Comparison of ENCODE assay signal across 26 cellular contexts in the genomic region with DNA sequence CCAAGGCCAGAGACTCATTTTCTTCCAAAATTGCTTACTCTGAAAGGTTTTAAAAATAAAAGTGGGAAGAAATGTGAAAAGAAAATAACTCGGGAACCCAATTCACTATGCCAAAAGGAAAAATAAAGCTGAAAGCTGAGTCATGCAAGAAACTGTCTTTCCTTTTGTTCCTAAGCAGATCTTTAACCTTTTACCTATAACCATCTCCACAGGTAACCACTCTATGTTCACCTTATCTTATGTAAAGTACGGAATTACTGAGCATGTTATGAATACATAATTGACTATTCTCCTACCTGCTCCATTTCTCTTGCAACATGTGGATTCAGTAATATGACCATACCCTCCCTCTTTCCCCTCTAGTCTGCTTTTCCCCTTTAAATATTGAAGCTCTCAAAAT.
A peak's percentile ranks its signal among the peaks of the same experiment; 100 is the strongest.
DNase-seq lines count a peak whose midpoint lies in the region; ATAC-seq, FAIRE-seq and TF ChIP-seq lines count a peak whose summit lies in the region.
"Had no signal": no experiment of that assay in that cellular context is flagged by ENCODE, and none has a peak within 500 bp of the region (broad histone marks: within the 10 kb centered on the region; RNA-seq: fewer than 3 reads in every experiment).

No MANE protein-coding gene starts in this region.

- peaks cover 7% of the 10 kb centered on the region; the same call in 1 of the 2 replicates for H3K4me1 ChIP-seq in PC-3 (ENCODE audit: insufficient read depth, low read length)
- peaks cover 0 to 5% of the 10 kb centered on the region in 2 donors for H3K4me1 ChIP-seq in uterus
- no peaks in the 10 kb centered on the region for H3K4me1 ChIP-seq in kidney (ENCODE audit: control insufficient read depth in 1 of 2, insufficient read depth in 1 of 2, low read depth in 1 of 2, low read length in 2 of 2)
- H3K4me1 ChIP-seq: BE2C had no signal

- H3K27me3 ChIP-seq in PC-3 (ENCODE audit: low read length) (peaks cover 8% of the 10 kb centered on the region; the same call in 1 of the 2 replicates), uterus (no peaks in the 10 kb centered on the region)

- intact Hi-C loops in PC-3 (cut with micrococcal nuclease), result no loop called here
- intact Hi-C loops in left colon (cut with DNase I, micrococcal nuclease), result no loop called here
- intact Hi-C loops in uterus (cut with DNase I; ENCODE audit: low total_unique reads), result no loop called here
- intact Hi-C loops in kidney (cut with DNase I), result no loop called here

- peak; percentile 20 for DNase-seq in LoVo (ENCODE audit: low spot score)
- DNase-seq in PC-3, result peak; percentile 18
- no peak for DNase-seq in left colon
- no peak for DNase-seq in uterus
- no peak for DNase-seq in kidney
- no peak for DNase-seq in type B pancreatic cell (ENCODE audit: extremely low spot score, unreplicated experiment)
- DNase-seq: ACHN; BE2C; C1 segment of cervical spinal cord; CD4-positive, CD25-positive, alpha-beta regulatory T cell; CD8-positive, alpha-beta memory T cell; COR-L47; DMS 273 treated with DMSO at 0.1 percent for 48 hours; DMS53; DND-41; EL; GOT3; H7; HFFc6 had no signal

- no peak for FAIRE-seq in kidney (lab: Jason Lieb, UNC)
- FAIRE-seq: A204.1, GM12878, HepG2 had no signal

- H3K9ac ChIP-seq in PC-3 (ENCODE audit: low read length), result no peak overlapping the region
- H3K9ac ChIP-seq in kidney (ENCODE audit: low read length in 2 of 2), result no peak overlapping the region

- BruUV-seq in PC-3 (replicated peaks; lab: Mats Ljungman, UMichigan), result no TSS peak

- H3K27ac ChIP-seq in PC-3 (ENCODE audit: low read length), result no peak overlapping the region
- H3K27ac ChIP-seq in uterus, result peak overlapping the region; percentile 67 to 82
- H3K27ac ChIP-seq in kidney (ENCODE audit: low read depth in 2 of 2, low read length in 2 of 2), result no peak overlapping the region

- no peak overlapping the region for H3K27ac Mint-ChIP-seq in type B pancreatic cell
- H3K27ac Mint-ChIP-seq: CD4-positive, CD25-positive, alpha-beta regulatory T cell; CD8-positive, alpha-beta memory T cell; HFFc6; IgD-negative memory B cell had no signal

- no peaks in the 10 kb centered on the region for H3K27me3 Mint-ChIP-seq in type B pancreatic cell

- H3F3A ChIP-seq in PC-3 (ENCODE audit: low read length, unreplicated experiment), result no peaks in the 10 kb centered on the region

- TF ChIP-seq CTCF in PC-3 (conservative IDR thresholded peaks at IDR 0.05; ENCODE audit: low read depth, low read length) (no peak), uterus (IDR thresholded peaks at IDR 0.05) (no peak), kidney (IDR thresholded peaks at IDR 0.05; ENCODE audit: borderline replicate concordance, extremely low read depth, insufficient read depth) (no peak), type B pancreatic cell (conservative IDR thresholded peaks at IDR 0.05) (no peak)

- H3K4me3 Mint-ChIP-seq in type B pancreatic cell, result no peak overlapping the region
- H3K4me3 Mint-ChIP-seq: CD4-positive, CD25-positive, alpha-beta regulatory T cell; CD8-positive, alpha-beta memory T cell; HFFc6; IgD-negative memory B cell had no signal

- H3K9me2 ChIP-seq in PC-3 (replicated peaks; ENCODE audit: low read length), result 0 out of 2 replicates have a peak, but pooled peaks cover 3% of the 10 kb centered on the region

- CTCF ChIA-PET in PC-3 (lab: Charles Lee), result interaction anchor here (0.6 kb wide), 1 partner anchor 140 kb away, joined by 6 read pairs; a partner anchor contains a TSS

- H3K36me3 ChIP-seq in PC-3 (ENCODE audit: low read depth, low read length), result no peaks in the 10 kb centered on the region
- H3K36me3 ChIP-seq in uterus, result no peaks in the 10 kb centered on the region
- H3K36me3 ChIP-seq in kidney (ENCODE audit: control insufficient read depth in 1 of 2, insufficient read depth in 2 of 2, low read length in 2 of 2), result no peaks in the 10 kb centered on the region
- H3K36me3 ChIP-seq: BE2C had no signal

- TF ChIP-seq POLR2A in uterus (IDR thresholded peaks at IDR 0.05), result no peak

- no peak for ATAC-seq in PC-3
- peak; percentile 92 for ATAC-seq in left colon
- no peak for ATAC-seq in GM18520 (IDR thresholded peaks at IDR 0.05; ENCODE audit: unreplicated experiment)
- ATAC-seq in GM18502 (IDR thresholded peaks at IDR 0.05; ENCODE audit: poor library complexity, unreplicated experiment), result no peak
- ATAC-seq: GM12878, HCT116, HepG2 had no signal

- no peaks in the 10 kb centered on the region for H3K9me3 Mint-ChIP-seq in type B pancreatic cell
- H3K9me3 Mint-ChIP-seq: CD8-positive, alpha-beta memory T cell; HFFc6; IgD-negative memory B cell had no signal

- no peaks in the 10 kb centered on the region for H3K36me3 Mint-ChIP-seq in type B pancreatic cell
- H3K36me3 Mint-ChIP-seq: CD4-positive, CD25-positive, alpha-beta regulatory T cell; CD8-positive, alpha-beta memory T cell; IgD-negative memory B cell had no signal

- H3K4me1 Mint-ChIP-seq in type B pancreatic cell (ENCODE audit: unreplicated experiment), result peaks cover 6% of the 10 kb centered on the region
- H3K4me1 Mint-ChIP-seq: CD4-positive, CD25-positive, alpha-beta regulatory T cell; CD8-positive, alpha-beta memory T cell; IgD-negative memory B cell had no signal

- no peaks in the 10 kb centered on the region for H3K9me3 ChIP-seq in PC-3 (ENCODE audit: low read length)
- H3K9me3 ChIP-seq in uterus, result no peaks in the 10 kb centered on the region
- no peaks in the 10 kb centered on the region for H3K9me3 ChIP-seq in kidney (ENCODE audit: control insufficient read depth in 1 of 2, low read length in 2 of 2)
- H3K9me3 ChIP-seq: BE2C had no signal

- POLR2A ChIA-PET in PC-3 (lab: Charles Lee; ENCODE audit: unreplicated experiment), result no interaction called here

- H3K79me2 ChIP-seq in PC-3 (ENCODE audit: low read length), result no peaks in the 10 kb centered on the region

- H4K20me1 ChIP-seq in PC-3 (ENCODE audit: low read length), result no peaks in the 10 kb centered on the region

- H3K4me3 ChIP-seq in PC-3 (ENCODE audit: low read length) (no peak overlapping the region), uterus (no peak overlapping the region), kidney (ENCODE audit: low read length in 2 of 2) (no peak overlapping the region)
- H3K4me3 ChIP-seq: GM12878 had no signal

- peak overlapping the region; percentile 18; the same call in 1 of the 2 replicates for H3K4me2 ChIP-seq in PC-3 (ENCODE audit: low read length)

- no peak overlapping the region for H2AFZ ChIP-seq in PC-3 (ENCODE audit: low read length)

Comparison
In these comparisons a context has a peak if more than half of its experiments do, and no peak if none do; other contexts are left out.
1. DNase-seq: peak in LoVo (single experiment) and PC-3 (single experiment); none in left colon (0 of 2), uterus (0 of 2), kidney (single experiment) and type B pancreatic cell (single experiment).
2. H3K27ac ChIP-seq: peak in uterus (2 of 2); none in PC-3 (single experiment) and kidney (0 of 2).